In the genomic region with DNA sequence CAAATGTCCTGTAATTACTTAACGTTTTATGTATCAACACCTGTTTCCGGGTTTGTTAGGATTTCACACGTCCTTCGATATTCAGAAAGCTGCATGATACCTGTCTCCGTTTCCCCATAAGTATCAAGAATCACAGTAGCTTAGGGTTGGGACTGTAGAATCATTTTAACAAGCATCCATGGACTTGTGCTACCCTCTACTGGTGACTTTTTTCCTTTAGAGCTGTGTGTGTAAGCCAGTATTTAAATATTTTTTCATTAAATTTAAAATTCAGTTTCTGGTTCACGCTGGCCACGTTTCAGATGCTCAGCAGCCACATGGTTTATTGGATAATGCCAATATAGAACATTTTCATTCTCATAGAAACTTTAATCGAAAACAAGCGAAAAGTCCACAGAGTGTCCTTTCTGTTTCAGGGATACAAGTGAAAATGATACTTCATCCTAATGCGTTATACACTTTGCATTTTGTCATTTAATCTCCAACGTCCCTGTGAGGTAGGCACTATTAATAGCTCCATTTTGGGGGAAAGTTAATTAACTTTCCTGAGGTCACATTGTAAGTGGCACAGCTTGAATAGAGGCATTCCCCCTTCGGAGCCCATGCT, we compare ENCODE assay signal across 7 cellular contexts.
DNase-seq lines count a peak whose midpoint lies in the region; ATAC-seq and TF ChIP-seq lines count a peak whose summit lies in the region.

No MANE protein-coding gene starts in this region.

- H3K4me3 ChIP-seq in HCT116 (replicated peaks in 1 of 2; ENCODE audit: low read depth in 1 of 2, low read length in 2 of 2), result no peak overlapping the region
- H3K4me3 ChIP-seq in heart left ventricle, result no peak overlapping the region

- H3K36me3 ChIP-seq in HCT116 (ENCODE audit: control insufficient read depth in 1 of 2, insufficient read depth in 2 of 2, low read length in 2 of 2) (no peaks in the 10 kb centered on the region), heart left ventricle (peaks cover 0 to 34% (median 11%) of the 10 kb centered on the region in 9 donors)

- H3K4me2 ChIP-seq in HCT116 (ENCODE audit: low read length), result no peak overlapping the region

- RAD21 ChIA-PET in HCT116 (lab: Charles Lee; ENCODE audit: low non-redundant PET in 1 of 2, low total read pairs in 2 of 2, uncharacterized antibody in 2 of 2, unreplicated experiment in 2 of 2), result interaction anchor here (0.6 to 1.4 kb wide), 14 partner anchors 19 to 569 kb away, joined by 3 to 13 read pairs (median 4); a partner anchor contains a TSS

- no TSS peak for BruUV-seq in HCT116 (replicated peaks; lab: Mats Ljungman, UMichigan)

- H3K4me1 Mint-ChIP-seq in activated T-cell treated with anti-CD3 and anti-CD28 coated beads, Interleukin-2, amount 50 U/mL, for 72 hours (ENCODE audit: low read depth), result no peaks in the 10 kb centered on the region

- no peaks in the 10 kb centered on the region for H3K9me3 Mint-ChIP-seq in activated T-cell treated with anti-CD3 and anti-CD28 coated beads, Interleukin-2, amount 50 U/mL, for 72 hours

- H3K4me3 Mint-ChIP-seq in activated T-cell treated with anti-CD3 and anti-CD28 coated beads, Interleukin-2, amount 50 U/mL, for 72 hours, result no peak overlapping the region

- H2AFZ ChIP-seq in HCT116 (ENCODE audit: low read depth, low read length, poor library complexity, severe bottlenecking), result no peak overlapping the region

- no peaks in the 10 kb centered on the region for H3K79me2 ChIP-seq in HCT116 (ENCODE audit: insufficient read depth, low read length)

- no peaks in the 10 kb centered on the region for H3K27me3 ChIP-seq in HCT116 (ENCODE audit: insufficient read depth, low read length)
- H3K27me3 ChIP-seq in heart left ventricle, result no peaks in the 10 kb centered on the region

- CTCF ChIA-PET in HCT116 (lab: Charles Lee), result interaction anchor here (0.7 to 5.7 kb wide), 46 partner anchors 9 to 585 kb away, joined by 3 to 116 read pairs (median 4); a partner anchor contains a TSS

- intact Hi-C loops in HCT116 (cut with micrococcal nuclease) (loop anchor here (1.0 to 5.0 kb wide), 8 partner anchors 133 to 584 kb away; a partner anchor contains a TSS), heart left ventricle (cut with DNase I) (loop anchor here (1.0 to 10.0 kb wide), 15 partner anchors 133 to 427 kb away; a partner anchor contains a TSS)

- peak; percentile 67 for DNase-seq in DMS53 treated with DMSO at 0.1 percent for 48 hours (lab: John Stamatoyannopoulos, UW; ENCODE audit: unreplicated experiment)
- DNase-seq in HCT116 (ENCODE audit: low read depth, low spot score), result peak; percentile 69
- peak; percentile 52 for DNase-seq in NCI-H345 (lab: John Stamatoyannopoulos, UW)
- DNase-seq in activated T-cell treated with anti-CD3 and anti-CD28 coated beads, Interleukin-2, amount 50 U/mL, for 72 hours, result peak; percentile 22 to 48
- peak in 2 of 5 donors; percentile 19 to 26 for DNase-seq in heart left ventricle
- peak; percentile 66 for DNase-seq in retina
- no peak for DNase-seq in activated effector memory CD4-positive, alpha-beta T cell treated with Interleukin-2 at 50 U/mL for 16 hours

- TF ChIP-seq CTCF in HCT116 (IDR thresholded peaks at IDR 0.05 in 2 of 3, conservative IDR thresholded peaks at IDR 0.05 in 1 of 3; ENCODE audit: borderline replicate concordance in 1 of 3, insufficient read depth in 1 of 3, low read depth in 2 of 3, low read length in 2 of 3), result peak; percentile 55 to 69 (median 68); a peak in 5 of 6 replicates
- TF ChIP-seq CTCF in heart left ventricle (IDR thresholded peaks at IDR 0.05), result peak; percentile 51 to 81 (median 69)

- H3K36me3 Mint-ChIP-seq in activated T-cell treated with anti-CD3 and anti-CD28 coated beads, Interleukin-2, amount 50 U/mL, for 72 hours (ENCODE audit: insufficient read depth in 2 of 2), result no peaks in the 10 kb centered on the region

- no peaks in the 10 kb centered on the region for H3K9me3 ChIP-seq in HCT116 (ENCODE audit: control insufficient read depth in 1 of 2, insufficient read depth in 1 of 2, low read depth in 1 of 2, low read length in 2 of 2)
- H3K9me3 ChIP-seq in heart left ventricle, result no peaks in the 10 kb centered on the region

- no peaks in the 10 kb centered on the region for H3K27me3 Mint-ChIP-seq in activated T-cell treated with anti-CD3 and anti-CD28 coated beads, Interleukin-2, amount 50 U/mL, for 72 hours (ENCODE audit: low read depth)

- no peaks in the 10 kb centered on the region for H4K20me1 ChIP-seq in HCT116 (ENCODE audit: insufficient read depth)

- TF ChIP-seq RAD21 in HCT116 (IDR thresholded peaks at IDR 0.05; ENCODE audit: low read depth), result peak; percentile 84

- H3K9me2 ChIP-seq in HCT116 (ENCODE audit: insufficient read depth), result no peaks in the 10 kb centered on the region

- 46 to 54% (median 50%) methylated on average over 12 of the region's 12 CpGs for WGBS in heart left ventricle, 4 donors

- H3K27ac Mint-ChIP-seq in activated T-cell treated with anti-CD3 and anti-CD28 coated beads, Interleukin-2, amount 50 U/mL, for 72 hours, result no peak overlapping the region

- H3K27ac ChIP-seq in HCT116 (ENCODE audit: low read depth, low read length), result no peak overlapping the region
- no peak overlapping the region for H3K27ac ChIP-seq in heart left ventricle

- POLR2A ChIA-PET in HCT116 (lab: Charles Lee), result interaction anchor here (0.5 to 1.8 kb wide), 2 partner anchors 135 to 330 kb away, joined by 6 to 13 read pairs; no protein-coding TSS in a partner anchor

- ATAC-seq in HCT116, result peak; percentile 93
- peak; percentile 72 to 79 for ATAC-seq in activated T-cell treated with anti-CD3 and anti-CD28 coated beads, Interleukin-2, amount 50 U/mL, for 72 hours (replicated peaks in 1 of 2)
- peak; percentile 76 to 88 (median 86) for ATAC-seq in heart left ventricle

- TF ChIP-seq POLR2A in HCT116 (IDR thresholded peaks at IDR 0.05; ENCODE audit: borderline replicate concordance, extremely low read depth, insufficient read depth, insufficient read length) (no peak), heart left ventricle (IDR thresholded peaks at IDR 0.05) (no peak)

- H3K9ac ChIP-seq in HCT116 (ENCODE audit: low read length), result no peak overlapping the region

- H3K4me1 ChIP-seq in HCT116 (ENCODE audit: control insufficient read depth in 1 of 2, insufficient read depth in 2 of 2, low read length in 2 of 2), result no peaks in the 10 kb centered on the region
- H3K4me1 ChIP-seq in heart left ventricle, result no peaks in the 10 kb centered on the region

TF ChIP-seq in HCT116, 20 proteins besides CTCF, POLR2A, EP300 and RAD21:
- TF ChIP-seq EGR1 (IDR thresholded peaks at IDR 0.05; ENCODE audit: low read depth) (no peak), SRF (IDR thresholded peaks at IDR 0.05; ENCODE audit: low read depth) (no peak), FOSL1 (IDR thresholded peaks at IDR 0.05; ENCODE audit: low read depth) (no peak), TCF7L2 (IDR thresholded peaks at IDR 0.05; ENCODE audit: borderline replicate concordance, extremely low read depth, insufficient read depth, insufficient read length) (no peak)
